Comparison of ENCODE assay signal across 9 cellular contexts in the genomic region with DNA sequence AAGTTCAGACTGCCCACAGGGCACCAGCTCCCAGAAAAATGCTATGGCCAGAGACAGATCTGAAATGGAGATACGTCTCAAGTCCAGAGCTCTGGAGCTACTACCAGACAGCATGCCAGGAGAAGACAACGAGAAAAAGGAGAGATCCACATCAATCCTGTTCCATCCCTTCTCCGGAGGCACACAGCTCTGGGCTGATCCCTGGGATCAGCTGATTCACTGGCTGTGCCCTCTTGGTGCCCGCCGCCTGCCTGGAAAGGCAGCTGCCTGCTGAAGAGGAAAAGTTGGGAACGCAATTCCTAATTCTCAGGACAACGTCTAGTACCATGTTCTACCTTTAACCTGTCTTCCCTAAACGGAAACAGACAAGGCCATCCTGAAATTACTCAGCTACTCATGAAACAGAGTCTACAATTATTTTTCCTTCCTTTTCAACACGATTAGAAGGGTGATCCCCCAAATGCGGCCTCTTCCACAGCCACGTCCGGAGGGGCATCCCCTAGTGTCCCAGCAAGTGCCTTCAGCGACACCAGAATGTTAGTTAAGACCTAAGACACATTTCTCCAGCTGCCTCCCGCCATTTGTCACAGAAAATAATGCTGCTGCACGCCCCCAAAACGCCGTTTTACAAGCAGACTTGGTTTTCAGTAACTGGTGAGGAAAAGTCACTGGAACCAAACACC. TPM values are rescaled to one million over a fixed set of nuclear protein-coding genes. Genes with fewer than 3 reads are reported as not detected.
DNase-seq lines count a peak whose midpoint lies in the region; ATAC-seq and TF ChIP-seq lines count a peak whose summit lies in the region.
"Had no signal": no experiment of that assay in that cellular context is flagged by ENCODE, and none has a peak within 500 bp of the region (broad histone marks: within the 10 kb centered on the region; RNA-seq: fewer than 3 reads in every experiment).

No MANE protein-coding gene starts in this region.

- H3K4me3 ChIP-seq in endodermal cell (ENCODE audit: low read length) (peak overlapping the region; percentile 69), neuronal stem cell (ENCODE audit: low read length in 2 of 2) (no peak overlapping the region)

- H3K4ac ChIP-seq in neuronal stem cell (ENCODE audit: low read length) = no peak overlapping the region

- intact Hi-C loops in CD4-positive, alpha-beta T cell (cut with DNase I, micrococcal nuclease) = loop anchor here in 1 of 2 experiments (2.0 to 10.0 kb wide), 4 partner anchors 49 to 701 kb away; partner anchors contain the start of genes LETM1 and SLBP

- H3K9me3 Mint-ChIP-seq in CD4-positive, alpha-beta T cell = no peaks in the 10 kb centered on the region
- H3K9me3 Mint-ChIP-seq in endodermal cell = no peaks in the 10 kb centered on the region

- no peak overlapping the region for H3K4me2 ChIP-seq in neuronal stem cell (ENCODE audit: insufficient read depth, low read length, poor library complexity, severe bottlenecking)

- peak overlapping the region; percentile 94 for H3K27ac Mint-ChIP-seq in CD4-positive, alpha-beta T cell
- H3K27ac Mint-ChIP-seq in endodermal cell = no peak overlapping the region

- H3K36me3 ChIP-seq in endodermal cell (ENCODE audit: control insufficient read depth, insufficient read depth, low read length) (no peaks in the 10 kb centered on the region), neuronal stem cell (replicated peaks in 1 of 2; ENCODE audit: control insufficient read depth in 2 of 2, insufficient read depth in 2 of 2, low read length in 2 of 2) (no peaks in the 10 kb centered on the region)

- no peaks in the 10 kb centered on the region for H3K79me1 ChIP-seq in neuronal stem cell (ENCODE audit: low read depth, low read length)

- peak overlapping the region; percentile 89 for H3K4me3 Mint-ChIP-seq in CD4-positive, alpha-beta T cell
- H3K4me3 Mint-ChIP-seq in endodermal cell = peak overlapping the region; percentile 47

- no peak overlapping the region for H2BK5ac ChIP-seq in neuronal stem cell (ENCODE audit: low read length)

- H3K27me3 ChIP-seq in CD4-positive, alpha-beta T cell (ENCODE audit: control insufficient read depth, insufficient read depth, low read length) = peaks cover 10% of the 10 kb centered on the region
- peaks cover 66% of the 10 kb centered on the region for H3K27me3 ChIP-seq in endodermal cell (ENCODE audit: control insufficient read depth, insufficient read depth, low read length, poor library complexity, severe bottlenecking)
- peaks cover 26 to 96% (median 85%) of the 10 kb centered on the region in 3 experiments for H3K27me3 ChIP-seq in neuronal stem cell (ENCODE audit: control insufficient read depth in 3 of 3, insufficient read depth in 3 of 3, low read depth in 1 of 3, low read length in 3 of 3)

- peaks cover 19% of the 10 kb centered on the region for H3K27me3 Mint-ChIP-seq in CD4-positive, alpha-beta T cell
- peaks cover 72% of the 10 kb centered on the region for H3K27me3 Mint-ChIP-seq in endodermal cell (ENCODE audit: insufficient read depth)

- H4K8ac ChIP-seq in neuronal stem cell (ENCODE audit: low read depth, low read length) = no peak overlapping the region

- no peak overlapping the region for H4K91ac ChIP-seq in neuronal stem cell (ENCODE audit: low read depth, low read length, poor library complexity)

- H2BK15ac ChIP-seq in neuronal stem cell (ENCODE audit: low read length) = no peak overlapping the region

- H3K4me1 ChIP-seq in endodermal cell (ENCODE audit: control insufficient read depth, insufficient read depth, low read length) (peaks cover 5% of the 10 kb centered on the region), neuronal stem cell (ENCODE audit: control insufficient read depth in 2 of 2, insufficient read depth in 1 of 2, low read depth in 1 of 2, low read length in 2 of 2) (peaks cover 17 to 22% of the 10 kb centered on the region in 2 donors)

- ATAC-seq in CD4-positive, alpha-beta T cell (ENCODE audit: poor library complexity) = no peak
- ATAC-seq in HG02973 (IDR thresholded peaks at IDR 0.05; ENCODE audit: unreplicated experiment) = no peak
- ATAC-seq in HG02870 (IDR thresholded peaks at IDR 0.05; ENCODE audit: unreplicated experiment) = no peak

- CTCF ChIA-PET in CD4-positive, alpha-beta T cell (lab: Charles Lee) = interaction anchor here (0.8 to 2.5 kb wide), 4 partner anchors 26 to 196 kb away, joined by 3 to 6 read pairs (median 4); no protein-coding TSS in a partner anchor

- no peaks in the 10 kb centered on the region for H3K36me3 Mint-ChIP-seq in CD4-positive, alpha-beta T cell (ENCODE audit: low read depth)
- H3K36me3 Mint-ChIP-seq in endodermal cell (ENCODE audit: low read depth) = no peaks in the 10 kb centered on the region

- no peak overlapping the region for H3K27ac ChIP-seq in CD4-positive, alpha-beta T cell (ENCODE audit: low read depth, low read length)
- no peak overlapping the region for H3K27ac ChIP-seq in endodermal cell (ENCODE audit: low read depth, low read length)
- H3K27ac ChIP-seq in neuronal stem cell (replicated peaks; ENCODE audit: low read length) = no peak overlapping the region

- DNase-seq in CD4-positive, alpha-beta T cell = no peak
- DNase-seq in RKO (ENCODE audit: low spot score) = peak; percentile 48
- DNase-seq in endodermal cell = peak; percentile 47
- DNase-seq in neuronal stem cell (ENCODE audit: low spot score) = no peak
- no peak for DNase-seq in NCI-H2107 treated with DMSO at 0.1 percent for 48 hours (lab: John Stamatoyannopoulos, UW; ENCODE audit: unreplicated experiment)
- no peak for DNase-seq in DMS153 treated with DMSO at 0.1 percent for 48 hours (lab: John Stamatoyannopoulos, UW; ENCODE audit: unreplicated experiment)

- H3K4me1 Mint-ChIP-seq in CD4-positive, alpha-beta T cell (ENCODE audit: low read depth) = peaks cover 68% of the 10 kb centered on the region
- peaks cover 31% of the 10 kb centered on the region for H3K4me1 Mint-ChIP-seq in endodermal cell

- 69 to 71% methylated on average over 16 to 17 of the region's 17 CpGs for WGBS in endodermal cell (ENCODE audit: insufficient coverage in 1 of 2, insufficient read length in 1 of 2), 2 experiments
- WGBS in neuronal stem cell (ENCODE audit: extremely low coverage in 2 of 2, insufficient read length in 2 of 2, insufficient replicate concordance in 1 of 2), 2 donors = no CpG with 5 or more reads among the region's 17 CpGs

- no peaks in the 10 kb centered on the region for H3K9me3 ChIP-seq in CD4-positive, alpha-beta T cell (ENCODE audit: control insufficient read depth, low read length)
- H3K9me3 ChIP-seq in endodermal cell (ENCODE audit: control insufficient read depth, low read length) (no peaks in the 10 kb centered on the region), neuronal stem cell (replicated peaks in 1 of 2; ENCODE audit: control insufficient read depth in 2 of 2, insufficient read depth in 1 of 2, low read depth in 1 of 2, low read length in 2 of 2) (peaks cover 0 to 2% of the 10 kb centered on the region in 2 donors)

- no peak overlapping the region for H2BK12ac ChIP-seq in neuronal stem cell (ENCODE audit: low read length)

- H2AK5ac ChIP-seq in neuronal stem cell (ENCODE audit: low read depth, low read length) = no peak overlapping the region

- H3K18ac ChIP-seq in neuronal stem cell (ENCODE audit: low read length) = peak overlapping the region; percentile 72

- H3K23ac ChIP-seq in neuronal stem cell (ENCODE audit: low read depth, low read length, poor library complexity) = peak overlapping the region; percentile 40

- POLR2A ChIA-PET in CD4-positive, alpha-beta T cell (lab: Charles Lee) = interaction anchor here (0.8 to 2.0 kb wide), 6 partner anchors 23 to 174 kb away, joined by 3 to 10 read pairs (median 5); partner anchors contain the start of genes FAM193A, HAUS3, MXD4 and POLN

- TF ChIP-seq CTCF in CD4-positive, alpha-beta T cell (IDR thresholded peaks at IDR 0.05) = no peak
- TF ChIP-seq CTCF in endodermal cell (conservative IDR thresholded peaks at IDR 0.05) = no peak

- peak overlapping the region; percentile 90 for H2AFZ ChIP-seq in neuronal stem cell (ENCODE audit: low read length)

- H3K9ac ChIP-seq in endodermal cell (ENCODE audit: extremely low read depth, low read length, poor library complexity, severe bottlenecking) (no peak overlapping the region), neuronal stem cell (ENCODE audit: low read depth, low read length, poor library complexity) (peak overlapping the region; percentile 27)

- H2BK120ac ChIP-seq in neuronal stem cell (ENCODE audit: low read depth, low read length) = no peak overlapping the region

- no peak overlapping the region for H3K14ac ChIP-seq in neuronal stem cell (ENCODE audit: low read length)

RNA-seq across cellular contexts. Expression of gene ZFYVE28, which starts 2.4 kb away (rescaled TPM):
- 10 to 100 TPM; 26.2 to 28.0 TPM for total RNA-seq in CD4-positive, alpha-beta T cell
- 1 to 10 TPM in 1 of 2 donors, under 1 TPM in 1; 0.73 to 1.6 TPM for total RNA-seq in endodermal cell
- 0.32 TPM for polyA plus RNA-seq in endodermal cell (2013, experiment 1 of 2)
- 0.29 TPM for polyA plus RNA-seq in endodermal cell (2013, experiment 2 of 2)
- 0.15 TPM for polyA plus RNA-seq in neuronal stem cell (2013, experiment 1 of 2)
- polyA plus RNA-seq in neuronal stem cell (2013, experiment 2 of 2) = 0.12 TPM

RNA-seq across cellular contexts. Expression of gene CFAP99, which starts 2.7 kb away (rescaled TPM):
- under 1 TPM in 1 of 2 experiments, not detected in 1; 0.17 TPM for total RNA-seq in CD4-positive, alpha-beta T cell
- total RNA-seq in endodermal cell = not detected
- polyA plus RNA-seq in endodermal cell (2013, experiment 1 of 2) = not detected
- not detected for polyA plus RNA-seq in endodermal cell (2013, experiment 2 of 2)
- not detected for polyA plus RNA-seq in neuronal stem cell (2013, experiment 1 of 2)
- not detected for polyA plus RNA-seq in neuronal stem cell (2013, experiment 2 of 2)
- total RNA-seq: Daoy had no signal

RNA-seq across cellular contexts. Expression of gene RNF4, which starts 52.9 kb away (rescaled TPM):
- total RNA-seq in CD4-positive, alpha-beta T cell = 100 to 1,000 TPM; 106 to 109 TPM
- total RNA-seq in endodermal cell = 10 to 100 TPM; 73.2 to 93.6 TPM
- polyA plus RNA-seq in endodermal cell (2013, experiment 1 of 2) = 68.6 TPM
- 67.6 TPM for polyA plus RNA-seq in endodermal cell (2013, experiment 2 of 2)
- 46.7 TPM for polyA plus RNA-seq in neuronal stem cell (2013, experiment 1 of 2)
- 48.5 TPM for polyA plus RNA-seq in neuronal stem cell (2013, experiment 2 of 2)

Comparison
In these comparisons a context has a peak if more than half of its experiments do, and no peak if none do; other contexts are left out.
1. DNase-seq: peak in RKO (single experiment) and endodermal cell (single experiment); none in CD4-positive, alpha-beta T cell (0 of 10), neuronal stem cell (single experiment), NCI-H2107 treated with DMSO at 0.1 percent for 48 hours (single experiment) and DMS153 treated with DMSO at 0.1 percent for 48 hours (single experiment).
2. RNA of gene ZFYVE28, which starts 2.4 kb away (total RNA-seq): 26.2 to 28.0 TPM in CD4-positive, alpha-beta T cell; 0.73 to 1.6 TPM in endodermal cell; every median in the first group is over 10 times any median in the second.